19 cellular contexts compared by ENCODE assay signal in the genomic region with DNA sequence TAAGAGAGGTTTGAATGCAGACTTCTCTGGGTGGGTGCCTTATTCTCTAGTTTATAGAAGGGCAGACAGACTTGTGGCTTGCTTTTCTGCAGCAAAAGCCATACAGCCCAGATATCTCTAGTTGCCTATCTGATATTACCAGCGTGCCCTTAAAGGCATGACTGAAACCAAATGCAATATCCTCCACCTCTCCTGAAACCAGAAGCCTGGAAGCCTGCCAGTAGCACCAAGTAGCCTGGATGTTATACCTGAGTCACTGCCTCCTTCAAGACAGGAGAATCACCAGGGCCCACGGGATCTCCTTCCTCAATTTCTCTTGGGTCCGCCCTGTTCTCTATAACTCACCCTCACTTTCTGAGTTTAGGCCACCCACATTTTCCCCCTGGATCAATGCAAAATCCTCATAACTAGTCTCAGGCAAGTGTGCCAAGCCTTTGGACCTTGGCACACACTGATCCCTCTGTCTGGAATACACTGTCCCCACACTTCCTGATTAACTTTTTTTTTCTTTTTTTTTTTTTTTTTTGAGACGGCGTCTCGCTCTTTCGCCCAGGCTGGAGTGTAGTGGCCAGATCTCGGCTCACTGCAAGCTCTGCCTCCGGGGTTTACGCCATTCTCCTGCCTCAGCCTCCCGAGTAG.
A peak's percentile ranks its signal among the peaks of the same experiment; 100 is the strongest.
DNase-seq lines count a peak whose midpoint lies in the region; ATAC-seq, FAIRE-seq and TF ChIP-seq lines count a peak whose summit lies in the region.
"Had no signal": no experiment of that assay in that cellular context is flagged by ENCODE, and none has a peak within 500 bp of the region (broad histone marks: within the 10 kb centered on the region; RNA-seq: fewer than 3 reads in every experiment).

No MANE protein-coding gene starts in this region.

- no peaks in the 10 kb centered on the region for H3K9me3 ChIP-seq in astrocyte (ENCODE audit: insufficient read depth, low read depth, low read length)
- H3K9me3 ChIP-seq: BLaER1 had no signal

- H3K9ac ChIP-seq in astrocyte (ENCODE audit: low read length), result no peak overlapping the region
- H3K9ac ChIP-seq: BLaER1 had no signal

- H3K36me3 Mint-ChIP-seq in astrocyte (ENCODE audit: low read depth, unreplicated experiment), result no peaks in the 10 kb centered on the region
- no peaks in the 10 kb centered on the region for H3K36me3 Mint-ChIP-seq in activated CD4-positive, alpha-beta T cell treated with anti-CD3 and anti-CD28 coated beads, Interleukin-2, amount 10 ng/mL, durations not matched to agents 24 days and 14 days (ENCODE audit: low read depth)
- H3K36me3 Mint-ChIP-seq: CD4-positive, alpha-beta memory T cell; IgD-negative memory B cell had no signal

- DNase-seq in H4 (ENCODE audit: low spot score) (peak; percentile 77), M059J (ENCODE audit: low read depth) (peak; percentile 86), astrocyte (ENCODE audit: low read depth) (peak; percentile 48), mucosa of gallbladder (ENCODE audit: low spot score) (peak; percentile 72), SW 1271 (lab: John Stamatoyannopoulos, UW) (no peak), NCI-H524 treated with DMSO at 0.1 percent for 48 hours (lab: John Stamatoyannopoulos, UW) (no peak)
- DNase-seq in activated CD4-positive, alpha-beta T cell treated with anti-CD3 and anti-CD28 coated beads, Interleukin-2, amount 10 ng/mL, durations not matched to agents 24 days and 14 days, result no peak
- DNase-seq: CD4-positive, alpha-beta memory T cell; Kasumi-1; NCI-H1092 treated with DMSO at 0.1 percent for 48 hours; NCI-H2227 treated with DMSO at 0.1 percent for 48 hours; NCI-H524; NK-92 treated with Interleukin-12 subunit alpha and Interleukin-12 subunit beta, amount 100 ng/mL, for 24 hours; Right ventricle myocardium superior had no signal

- H3K27me3 Mint-ChIP-seq in astrocyte (ENCODE audit: low read depth, unreplicated experiment), result no peaks in the 10 kb centered on the region
- H3K27me3 Mint-ChIP-seq in activated CD4-positive, alpha-beta T cell treated with anti-CD3 and anti-CD28 coated beads, Interleukin-2, amount 10 ng/mL, durations not matched to agents 24 days and 14 days, result no peaks in the 10 kb centered on the region
- H3K27me3 Mint-ChIP-seq: CD4-positive, alpha-beta memory T cell; IgD-negative memory B cell had no signal

- peaks cover 2% of the 10 kb centered on the region for H3K9me3 Mint-ChIP-seq in astrocyte (ENCODE audit: unreplicated experiment)
- H3K9me3 Mint-ChIP-seq in activated CD4-positive, alpha-beta T cell treated with anti-CD3 and anti-CD28 coated beads, Interleukin-2, amount 10 ng/mL, durations not matched to agents 24 days and 14 days, result no peaks in the 10 kb centered on the region

- H3K27me3 ChIP-seq in astrocyte (ENCODE audit: insufficient read depth, low read length), result no peaks in the 10 kb centered on the region
- H3K27me3 ChIP-seq: BLaER1 had no signal

- no peak overlapping the region for H3K4me3 ChIP-seq in astrocyte (ENCODE audit: insufficient read depth, low read depth, low read length)
- H3K4me3 ChIP-seq: BLaER1 had no signal

- H3K27ac Mint-ChIP-seq in astrocyte (ENCODE audit: unreplicated experiment), result peak overlapping the region; percentile 6
- no peak overlapping the region for H3K27ac Mint-ChIP-seq in activated CD4-positive, alpha-beta T cell treated with anti-CD3 and anti-CD28 coated beads, Interleukin-2, amount 10 ng/mL, durations not matched to agents 24 days and 14 days
- H3K27ac Mint-ChIP-seq: CD4-positive, alpha-beta memory T cell; IgD-negative memory B cell had no signal

- no peak overlapping the region for H3K4me3 Mint-ChIP-seq in astrocyte (ENCODE audit: unreplicated experiment)
- no peak overlapping the region for H3K4me3 Mint-ChIP-seq in activated CD4-positive, alpha-beta T cell treated with anti-CD3 and anti-CD28 coated beads, Interleukin-2, amount 10 ng/mL, durations not matched to agents 24 days and 14 days
- H3K4me3 Mint-ChIP-seq: CD4-positive, alpha-beta memory T cell; IgD-negative memory B cell had no signal

- no peak overlapping the region for H2AFZ ChIP-seq in astrocyte (ENCODE audit: low read depth, low read length)

- intact Hi-C loops in activated CD4-positive, alpha-beta T cell treated with anti-CD3 and anti-CD28 coated beads, Interleukin-2, amount 10 ng/mL, durations not matched to agents 24 days and 14 days (cut with micrococcal nuclease), result no loop called here

- ATAC-seq in HG02884 (IDR thresholded peaks at IDR 0.05; ENCODE audit: unreplicated experiment), result no peak

- no peak for TF ChIP-seq CTCF in astrocyte (IDR thresholded peaks at IDR 0.05; ENCODE audit: insufficient read depth, low read depth, low read length)

- H3K4me2 ChIP-seq in astrocyte (ENCODE audit: low read length), result no peak overlapping the region
- H3K4me2 ChIP-seq: BLaER1 had no signal

- H4K20me1 ChIP-seq in astrocyte (ENCODE audit: insufficient read depth, low read length), result no peaks in the 10 kb centered on the region
- H4K20me1 ChIP-seq: BLaER1 had no signal

- no peaks in the 10 kb centered on the region for H3K36me3 ChIP-seq in astrocyte (ENCODE audit: insufficient read depth, low read length)
- H3K36me3 ChIP-seq: BLaER1 had no signal

- no peak overlapping the region for H3K27ac ChIP-seq in astrocyte (ENCODE audit: low read depth, low read length)
- H3K27ac ChIP-seq: BLaER1 had no signal

- H3K4me1 ChIP-seq in astrocyte (ENCODE audit: insufficient read depth, low read length), result peaks cover 9% of the 10 kb centered on the region
- H3K4me1 ChIP-seq: BLaER1 had no signal

- FAIRE-seq in astrocyte (lab: Jason Lieb, UNC), result no peak
- FAIRE-seq: H1, RCC 7860 had no signal

- peaks cover 14% of the 10 kb centered on the region for H3K4me1 Mint-ChIP-seq in astrocyte (ENCODE audit: low read depth, unreplicated experiment)
- no peaks in the 10 kb centered on the region for H3K4me1 Mint-ChIP-seq in activated CD4-positive, alpha-beta T cell treated with anti-CD3 and anti-CD28 coated beads, Interleukin-2, amount 10 ng/mL, durations not matched to agents 24 days and 14 days
- H3K4me1 Mint-ChIP-seq: CD4-positive, alpha-beta memory T cell; IgD-negative memory B cell had no signal

- no peaks in the 10 kb centered on the region for H3K79me2 ChIP-seq in astrocyte (ENCODE audit: insufficient read depth, low read length)

Comparison
In these comparisons a context has a peak if more than half of its experiments do, and no peak if none do; other contexts are left out.
1. DNase-seq: peak in H4 (single experiment), M059J (single experiment), astrocyte (single experiment) and mucosa of gallbladder (single experiment); none in activated CD4-positive, alpha-beta T cell treated with anti-CD3 and anti-CD28 coated beads, Interleukin-2, amount 10 ng/mL, durations not matched to agents 24 days and 14 days (single experiment), SW 1271 (0 of 2) and NCI-H524 treated with DMSO at 0.1 percent for 48 hours (single experiment).